Comparison of ENCODE assay signal across 10 cellular contexts in genomic region chr11:110366234-110366633, GRCh38.
A peak's percentile ranks its signal among the peaks of the same experiment; 100 is the strongest.
DNase-seq lines count a peak whose midpoint lies in the region; ATAC-seq, FAIRE-seq and TF ChIP-seq lines count a peak whose summit lies in the region.
"Had no signal": no experiment of that assay in that cellular context is flagged by ENCODE, and none has a peak within 500 bp of the region (broad histone marks: within the 10 kb centered on the region; RNA-seq: fewer than 3 reads in every experiment).

No MANE protein-coding gene starts in this region.

- H3K27me3 ChIP-seq in BE2C, result no peaks in the 10 kb centered on the region
- no peaks in the 10 kb centered on the region for H3K27me3 ChIP-seq in mesenchymal stem cell (ENCODE audit: control insufficient read depth in 1 of 2, insufficient read depth in 1 of 2, low read length in 2 of 2)

- no peak overlapping the region for H2AFZ ChIP-seq in mesenchymal stem cell (ENCODE audit: low read depth, low read length)

- H3K4me1 Mint-ChIP-seq in brain, result peaks cover 30% of the 10 kb centered on the region
- H3K4me1 Mint-ChIP-seq in CD14-positive monocyte, result peaks cover 1% of the 10 kb centered on the region

- no peaks in the 10 kb centered on the region for H3K79me1 ChIP-seq in mesenchymal stem cell (replicated peaks; ENCODE audit: low read length, poor library complexity, severe bottlenecking)

- H2AK5ac ChIP-seq in mesenchymal stem cell (ENCODE audit: low read length, severe bottlenecking), result no peak overlapping the region

- H3K4me3 ChIP-seq in BE2C (ENCODE audit: low read depth, low read length), result no peak overlapping the region
- H3K4me3 ChIP-seq in mesenchymal stem cell (ENCODE audit: insufficient read depth in 1 of 2, low read depth in 1 of 2, low read length in 2 of 2), result no peak overlapping the region

- 57% methylated on average over 1 of the region's 5 CpGs for WGBS in mesenchymal stem cell

- no peak overlapping the region for H3K27ac ChIP-seq in mesenchymal stem cell (ENCODE audit: low read length, poor library complexity, severe bottlenecking)

- H2BK15ac ChIP-seq in mesenchymal stem cell (ENCODE audit: low read depth, poor library complexity, severe bottlenecking), result no peak overlapping the region

- no peak overlapping the region for H2BK12ac ChIP-seq in mesenchymal stem cell (ENCODE audit: low read length in 2 of 2)

- H3K4me1 ChIP-seq in BE2C (peaks cover 4% of the 10 kb centered on the region), mesenchymal stem cell (ENCODE audit: control insufficient read depth, insufficient read depth, low read depth, low read length) (peaks cover 2% of the 10 kb centered on the region)

- no peak overlapping the region for H3K23ac ChIP-seq in mesenchymal stem cell (ENCODE audit: low read length in 2 of 2)

- no peak overlapping the region for H3K14ac ChIP-seq in mesenchymal stem cell (ENCODE audit: low read length in 2 of 2)

- H3K27ac Mint-ChIP-seq in brain (peak overlapping the region; percentile 22 to 91 (median 77)), CD14-positive monocyte (no peak overlapping the region)

- H3K27me3 Mint-ChIP-seq in brain (no peaks in the 10 kb centered on the region), CD14-positive monocyte (ENCODE audit: low read depth in 3 of 3) (peaks cover 0 to 6% (median 0%) of the 10 kb centered on the region in 3 donors)

- H3K36me3 Mint-ChIP-seq in brain, result no peaks in the 10 kb centered on the region
- no peaks in the 10 kb centered on the region for H3K36me3 Mint-ChIP-seq in CD14-positive monocyte

- H3K4me3 Mint-ChIP-seq in brain, result no peak overlapping the region
- H3K4me3 Mint-ChIP-seq in CD14-positive monocyte, result no peak overlapping the region

- no peak for ATAC-seq in HG02885 (IDR thresholded peaks at IDR 0.05; ENCODE audit: poor library complexity, unreplicated experiment)

- no peak overlapping the region for H3K4ac ChIP-seq in mesenchymal stem cell (ENCODE audit: low read depth in 1 of 2, low read length in 2 of 2)

- FAIRE-seq in frontal cortex (lab: Jason Lieb, UNC) (no peak), GM12891 (lab: Jason Lieb, UNC) (no peak)

- DNase-seq in BE2C (peak; percentile 21), M059J (ENCODE audit: low read depth) (peak; percentile 67), mesenchymal stem cell (peak; percentile 45), frontal cortex (ENCODE audit: low spot score in 2 of 2) (no peak), GM12891 (ENCODE audit: insufficient read length, low spot score) (no peak), CD14-positive monocyte (ENCODE audit: low spot score) (no peak)
- DNase-seq: activated CD4-positive, alpha-beta T cell treated with anti-CD3 and anti-CD28 coated beads, Interleukin-2, amount 50 U/mL, for 4 hours; occipital lobe had no signal

- no peak overlapping the region for H4K8ac ChIP-seq in mesenchymal stem cell (ENCODE audit: low read length)

- no peak overlapping the region for H4K91ac ChIP-seq in mesenchymal stem cell (ENCODE audit: low read length)

- H3K9me3 Mint-ChIP-seq in brain, result peaks cover 0 to 3% (median 2%) of the 10 kb centered on the region in 5 experiments
- peaks cover 0 to 2% (median 0%) of the 10 kb centered on the region in 7 donors for H3K9me3 Mint-ChIP-seq in CD14-positive monocyte

- no peak overlapping the region for H2BK120ac ChIP-seq in mesenchymal stem cell (ENCODE audit: low read depth, low read length)

- H3K18ac ChIP-seq in mesenchymal stem cell (ENCODE audit: low read depth in 1 of 2, low read length in 2 of 2), result peak overlapping the region in 1 of 2 experiments; percentile 43

- no peak overlapping the region for H3K4me2 ChIP-seq in mesenchymal stem cell (ENCODE audit: low read length, poor library complexity, severe bottlenecking)

- intact Hi-C loops in CD14-positive monocyte (cut with micrococcal nuclease), result no loop called here

- TF ChIP-seq POLR2A in GM12891 (IDR thresholded peaks at IDR 0.05; ENCODE audit: low read depth, low read length), result no peak

- no peaks in the 10 kb centered on the region for H3K9me3 ChIP-seq in BE2C
- no peaks in the 10 kb centered on the region for H3K9me3 ChIP-seq in mesenchymal stem cell (ENCODE audit: control insufficient read depth, low read length)

- TF ChIP-seq CTCF in BE2C (IDR thresholded peaks at IDR 0.05; ENCODE audit: low read depth, low read length), result no peak
- no peak for TF ChIP-seq CTCF in brain (conservative IDR thresholded peaks at IDR 0.05)
- TF ChIP-seq CTCF in CD14-positive monocyte (IDR thresholded peaks at IDR 0.05), result no peak

- no peak overlapping the region for H2BK5ac ChIP-seq in mesenchymal stem cell (ENCODE audit: low read depth, low read length, poor library complexity, severe bottlenecking)

- H3K36me3 ChIP-seq in BE2C, result no peaks in the 10 kb centered on the region
- H3K36me3 ChIP-seq in mesenchymal stem cell (ENCODE audit: control insufficient read depth in 1 of 2, insufficient read depth in 2 of 2, low read depth in 1 of 2, low read length in 2 of 2), result no peaks in the 10 kb centered on the region

- H3K9ac ChIP-seq in mesenchymal stem cell (ENCODE audit: low read length), result no peak overlapping the region

TF ChIP-seq in GM12891, 5 proteins besides CTCF, POLR2A, EP300 and RAD21:
- no peak for TF ChIP-seq PAX5 (IDR thresholded peaks at IDR 0.05; ENCODE audit: insufficient read depth, low read length, severe bottlenecking)
- no peak for TF ChIP-seq SPI1 (IDR thresholded peaks at IDR 0.05; ENCODE audit: low read depth, low read length)
- no peak for TF ChIP-seq POLR2AphosphoS5 (IDR thresholded peaks at IDR 0.05; ENCODE audit: low read depth, low read length)
- no peak for TF ChIP-seq POU2F2 (IDR thresholded peaks at IDR 0.05; ENCODE audit: low read depth, low read length)
- TF ChIP-seq TAF1 (IDR thresholded peaks at IDR 0.05; ENCODE audit: low read depth, low read length), result no peak

Comparison
In these comparisons a context has a peak if more than half of its experiments do, and no peak if none do; other contexts are left out.
1. DNase-seq: peak in BE2C (single experiment), M059J (single experiment) and mesenchymal stem cell (single experiment); none in frontal cortex (0 of 2), GM12891 (single experiment) and CD14-positive monocyte (single experiment).
2. H3K27ac Mint-ChIP-seq: peak in brain (5 of 5); none in CD14-positive monocyte (0 of 7).